11 cellular contexts compared by ENCODE assay signal in genomic region chr19:14149011-14149410, GRCh38. TPM values are rescaled to one million over a fixed set of nuclear protein-coding genes. Genes with fewer than 3 reads are reported as not detected.
DNase-seq lines count a peak whose midpoint lies in the region; ATAC-seq, FAIRE-seq and TF ChIP-seq lines count a peak whose summit lies in the region.
"Had no signal": no experiment of that assay in that cellular context is flagged by ENCODE, and none has a peak within 500 bp of the region (broad histone marks: within the 10 kb centered on the region; RNA-seq: fewer than 3 reads in every experiment).

No MANE protein-coding gene starts in this region.

- H3K27me3 ChIP-seq in BLaER1 (no peaks in the 10 kb centered on the region), Peyer's patch (no peaks in the 10 kb centered on the region), esophagus squamous epithelium (no peaks in the 10 kb centered on the region), parathyroid adenoma (ENCODE audit: control insufficient read depth, insufficient read depth, low read length) (no peaks in the 10 kb centered on the region)

- H3K27ac ChIP-seq in BLaER1 (peak overlapping the region; percentile 79), Peyer's patch (peak overlapping the region; percentile 67 to 71 (median 70)), esophagus squamous epithelium (peak overlapping the region; percentile 57 to 89 (median 82)), parathyroid adenoma (peak overlapping the region; percentile 47)

- H3K9ac ChIP-seq in BLaER1, result peak overlapping the region; percentile 72
- H3K9ac ChIP-seq in parathyroid adenoma, result no peak overlapping the region

- no peak overlapping the region for H2AFZ ChIP-seq in parathyroid adenoma

- H3K4me2 ChIP-seq in BLaER1, result peak overlapping the region; percentile 96
- H3K4me2 ChIP-seq in parathyroid adenoma (ENCODE audit: low read length), result no peak overlapping the region

- no peaks in the 10 kb centered on the region for H3K9me3 ChIP-seq in BLaER1
- no peaks in the 10 kb centered on the region for H3K9me3 ChIP-seq in Peyer's patch
- H3K9me3 ChIP-seq in esophagus squamous epithelium, result no peaks in the 10 kb centered on the region
- H3K9me3 ChIP-seq in parathyroid adenoma (ENCODE audit: control insufficient read depth, low read length), result no peaks in the 10 kb centered on the region

- whole genome bisulfite sequencing in esophagus squamous epithelium, 2 donors, result 67 to 75% methylated on average over 8 to 10 of the region's 10 CpGs

- H3K36me3 ChIP-seq in BLaER1, result peaks cover 24% of the 10 kb centered on the region
- peaks cover 0 to 22% (median 0%) of the 10 kb centered on the region in 3 donors for H3K36me3 ChIP-seq in Peyer's patch
- peaks cover 0 to 26% (median 4%) of the 10 kb centered on the region in 3 donors for H3K36me3 ChIP-seq in esophagus squamous epithelium
- H3K36me3 ChIP-seq in parathyroid adenoma (ENCODE audit: control insufficient read depth, insufficient read depth, low read length), result no peaks in the 10 kb centered on the region

- DNase-seq in Peyer's patch (peak in 1 of 3 donors; percentile 47), esophagus squamous epithelium (lab: John Stamatoyannopoulos, UW) (no peak), GM19239 (ENCODE audit: insufficient read length, low spot score) (no peak), ecto neural progenitor cell (ENCODE audit: low spot score) (no peak)
- no peak for DNase-seq in effector CD4-positive, alpha-beta T cell
- DNase-seq: amniotic stem cell, HCEC 1CT, NCI-H345 had no signal

- intact Hi-C loops in esophagus squamous epithelium (cut with DNase I), result no loop called here

- H3K4me1 ChIP-seq in BLaER1 (peaks cover 61% of the 10 kb centered on the region), Peyer's patch (peaks cover 0 to 27% (median 10%) of the 10 kb centered on the region in 4 donors), esophagus squamous epithelium (peaks cover 25 to 34% (median 29%) of the 10 kb centered on the region in 3 donors), parathyroid adenoma (peaks cover 12% of the 10 kb centered on the region)

- H4K20me1 ChIP-seq in BLaER1, result peaks cover 8% of the 10 kb centered on the region; the same call in 1 of the 2 replicates

- peak overlapping the region; percentile 56 for H3K4me3 ChIP-seq in BLaER1
- peak overlapping the region in 1 of 4 donors; percentile 19 for H3K4me3 ChIP-seq in Peyer's patch
- no peak overlapping the region for H3K4me3 ChIP-seq in esophagus squamous epithelium
- H3K4me3 ChIP-seq in parathyroid adenoma (ENCODE audit: low read depth, low read length), result no peak overlapping the region

- no peak for ATAC-seq in HG03097 (IDR thresholded peaks at IDR 0.05; ENCODE audit: low FRiP score, unreplicated experiment)

- TF ChIP-seq CTCF in Peyer's patch (IDR thresholded peaks at IDR 0.05), result no peak
- TF ChIP-seq CTCF in esophagus squamous epithelium (IDR thresholded peaks at IDR 0.05), result no peak
- TF ChIP-seq CTCF in parathyroid adenoma (IDR thresholded peaks at IDR 0.05), result no peak

- no peaks in the 10 kb centered on the region for H3K79me2 ChIP-seq in parathyroid adenoma

- no peak for FAIRE-seq in GM19239 (lab: Jason Lieb, UNC)

- TF ChIP-seq POLR2A in Peyer's patch (IDR thresholded peaks at IDR 0.05) (no peak), esophagus squamous epithelium (IDR thresholded peaks at IDR 0.05) (no peak)

RNA-seq across cellular contexts. Expression of gene ASF1B, which starts 12.6 kb away (rescaled TPM):
- 10 to 100 TPM in 1 of 4 donors, 1 to 10 TPM in 3; 2.3 to 12.4 (median 5.5) TPM for total RNA-seq in Peyer's patch
- total RNA-seq in esophagus squamous epithelium, result 10 to 100 TPM in 2 of 4 donors, 1 to 10 TPM in 2; 3.2 to 25.6 (median 14.2) TPM

RNA-seq across cellular contexts. Expression of gene PRKACA, which starts 31.4 kb away (rescaled TPM):
- 10 to 100 TPM; 18.2 to 39.8 (median 30.0) TPM for total RNA-seq in Peyer's patch
- total RNA-seq in esophagus squamous epithelium, result 10 to 100 TPM; 28.6 to 42.8 (median 37.0) TPM

RNA-seq across cellular contexts. Expression of gene ADGRL1, which starts 57.0 kb away (rescaled TPM):
- total RNA-seq in Peyer's patch (10 to 100 TPM; 22.8 to 58.6 (median 48.8) TPM), esophagus squamous epithelium (10 to 100 TPM in 2 of 4 donors, 1 to 10 TPM in 2; 6.2 to 21.5 (median 10.7) TPM)

RNA-seq across cellular contexts. Expression of gene SAMD1, which starts 58.5 kb away (rescaled TPM):
- 10 to 100 TPM; 28.9 to 64.4 (median 33.9) TPM for total RNA-seq in Peyer's patch
- total RNA-seq in esophagus squamous epithelium, result 10 to 100 TPM; 16.8 to 32.2 (median 27.1) TPM
